In the genomic region with DNA sequence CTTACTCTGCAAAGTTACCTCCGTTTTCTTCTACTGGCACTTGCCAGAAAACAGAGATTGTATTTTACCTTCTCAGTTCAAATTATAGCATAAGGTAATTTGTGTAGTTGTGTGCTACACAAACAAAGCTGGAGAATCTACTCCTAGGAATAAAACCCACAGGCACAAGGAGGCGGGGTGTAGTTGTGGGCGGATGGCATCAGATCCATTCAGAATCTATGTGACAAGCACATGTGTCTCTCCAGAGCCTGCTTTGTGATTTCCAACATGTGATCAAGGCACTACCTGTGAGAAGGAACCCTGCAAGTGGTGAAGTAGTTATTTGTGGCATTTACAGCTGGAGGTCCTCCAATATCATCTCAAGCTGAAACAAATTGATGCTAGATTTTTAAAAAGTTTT, we compare ENCODE assay signal across 9 cellular contexts. TPM values are rescaled to one million over a fixed set of nuclear protein-coding genes. Genes with fewer than 3 reads are reported as not detected.
"Had no signal": no experiment of that assay in that cellular context is flagged by ENCODE, and none has a peak within 500 bp of the region (broad histone marks: within the 10 kb centered on the region; RNA-seq: fewer than 3 reads in every experiment).

No MANE protein-coding gene starts in this region.

- H3K9me3 ChIP-seq: HAP-1 had no signal

- H3K4me3 ChIP-seq: GM23248, HAP-1, K562 had no signal

- H3K9ac ChIP-seq: GM23248 had no signal

- H3K4me3 Mint-ChIP-seq: HFFc6 had no signal

- H2AFZ ChIP-seq: GM23248 had no signal

- ATAC-seq: HCT116, HepG2, K562 had no signal

- H3K4me1 ChIP-seq: HAP-1 had no signal

- H3K27ac Mint-ChIP-seq: HFFc6 had no signal

- H3K36me3 ChIP-seq: HAP-1 had no signal

- H3K27ac ChIP-seq: GM23248, HL-60 had no signal

- H3K9me3 Mint-ChIP-seq: HFFc6 had no signal

- DNase-seq: GM23248, GOT3, H7, HFFc6 had no signal

RNA-seq across cellular contexts. Expression of gene GAS1, which starts 39.0 kb away (rescaled TPM):
- total RNA-seq: HepG2 had no signal
